ENCODE assay signal across 11 cellular contexts in genomic region chr9:75010570-75010969, GRCh38.
"Had no signal": no experiment of that assay in that cellular context is flagged by ENCODE, and none has a peak within 500 bp of the region (broad histone marks: within the 10 kb centered on the region; RNA-seq: fewer than 3 reads in every experiment).

No MANE protein-coding gene starts in this region.

- H3K27ac ChIP-seq: neural progenitor cell, thyroid gland had no signal

- DNase-seq: activated CD4-positive, alpha-beta T cell treated with anti-CD3 and anti-CD28 coated beads, Interleukin-2, amount 10 ng/mL, durations not matched to agents 24 days and 14 days; activated naive CD4-positive, alpha-beta T cell treated with anti-CD3 and anti-CD28 coated beads, Interleukin-2, amount 50 U/mL, for 16 hours; left ventricle myocardium superior; stimulated activated CD4-positive, alpha-beta T cell treated with anti-CD3 and anti-CD28 coated beads, Interleukin-12 subunit alpha, Interleukin-12 subunit beta, amount 100 ng/mL, for 4 hours; stimulated activated CD4-positive, alpha-beta T cell treated with anti-CD3 and anti-CD28 coated beads, Interleukin-1b, Interleukin-23, amount 100 ng/mL, for 48 hours; stimulated activated CD8-positive, alpha-beta memory T cell treated with anti-CD3 and anti-CD28 coated beads, Interleukin-4, amount 100 ng/mL, for 48 hours; stimulated activated naive CD4-positive, alpha-beta T cell treated with Interleukin-2 at 50 U/mL for 16 hours; thyroid gland had no signal

- H3K4me3 ChIP-seq: neural progenitor cell, thyroid gland had no signal

- H3K36me3 ChIP-seq: thyroid gland had no signal

- H3K9me3 ChIP-seq: thyroid gland had no signal

- H3K27ac Mint-ChIP-seq: activated CD4-positive, alpha-beta T cell treated with anti-CD3 and anti-CD28 coated beads, Interleukin-2, amount 10 ng/mL, durations not matched to agents 24 days and 14 days; neural progenitor cell; progenitor cell of endocrine pancreas; WTC11 had no signal

- H3K4me1 ChIP-seq: neural progenitor cell, thyroid gland had no signal

- H2AFZ ChIP-seq: neural progenitor cell had no signal

- ATAC-seq: left ventricle myocardium superior, WTC11 had no signal

- H3K4me2 ChIP-seq: neural progenitor cell had no signal

- H3K4me3 Mint-ChIP-seq: activated CD4-positive, alpha-beta T cell treated with anti-CD3 and anti-CD28 coated beads, Interleukin-2, amount 10 ng/mL, durations not matched to agents 24 days and 14 days; neural progenitor cell; WTC11 had no signal

- H3K9ac ChIP-seq: neural progenitor cell had no signal

- H3K27me3 ChIP-seq: neural progenitor cell, thyroid gland had no signal

- H3K4me1 Mint-ChIP-seq: neural progenitor cell had no signal

- H3K27me3 Mint-ChIP-seq: activated CD4-positive, alpha-beta T cell treated with anti-CD3 and anti-CD28 coated beads, Interleukin-2, amount 10 ng/mL, durations not matched to agents 24 days and 14 days; progenitor cell of endocrine pancreas had no signal

- H3K9me3 Mint-ChIP-seq: activated CD4-positive, alpha-beta T cell treated with anti-CD3 and anti-CD28 coated beads, Interleukin-2, amount 10 ng/mL, durations not matched to agents 24 days and 14 days; WTC11 had no signal
